Comparison of ENCODE assay signal across 25 cellular contexts in genomic region chr14:76434220-76434619, GRCh38. TPM values are rescaled to one million over a fixed set of nuclear protein-coding genes. Genes with fewer than 3 reads are reported as not detected.
A peak's percentile ranks its signal among the peaks of the same experiment; 100 is the strongest.
DNase-seq lines count a peak whose midpoint lies in the region; FAIRE-seq and TF ChIP-seq lines count a peak whose summit lies in the region.
"Had no signal": no experiment of that assay in that cellular context is flagged by ENCODE, and none has a peak within 500 bp of the region (broad histone marks: within the 10 kb centered on the region; RNA-seq: fewer than 3 reads in every experiment).

No MANE protein-coding gene starts in this region.

- no peaks in the 10 kb centered on the region for H3K9me3 ChIP-seq in BLaER1 treated with 17β-estradiol and CSF1 and Interleukin-3, amounts not matched to agents 10 nM and 100 nM (replicated peaks in 1 of 11)
- no peaks in the 10 kb centered on the region for H3K9me3 ChIP-seq in Karpas-422 (ENCODE audit: low read length)
- no peaks in the 10 kb centered on the region for H3K9me3 ChIP-seq in NT2/D1 (ENCODE audit: insufficient read depth, low read length)
- no peaks in the 10 kb centered on the region for H3K9me3 ChIP-seq in neuronal stem cell (replicated peaks in 1 of 2; ENCODE audit: control insufficient read depth in 2 of 2, insufficient read depth in 1 of 2, low read depth in 1 of 2, low read length in 2 of 2)
- no peaks in the 10 kb centered on the region for H3K9me3 ChIP-seq in right atrium auricular region
- H3K9me3 ChIP-seq: BE2C, Caco-2 had no signal

- H3K4me2 ChIP-seq in BLaER1 treated with 17β-estradiol and CSF1 and Interleukin-3, amounts not matched to agents 10 nM and 100 nM, result peak overlapping the region in 10 of 11 experiments; percentile 25 to 88 (median 66); a peak in 20 of 22 replicates
- H3K4me2 ChIP-seq in Karpas-422 (ENCODE audit: low read depth, low read length, poor library complexity, severe bottlenecking) (peak overlapping the region; percentile 31), neuronal stem cell (ENCODE audit: insufficient read depth, low read length, poor library complexity, severe bottlenecking) (no peak overlapping the region)
- H3K4me2 ChIP-seq: GM23338 had no signal

- no peak overlapping the region for H2BK5ac ChIP-seq in neuronal stem cell (ENCODE audit: low read length)

- no peaks in the 10 kb centered on the region for H3K36me3 ChIP-seq in BLaER1 treated with 17β-estradiol and CSF1 and Interleukin-3, amounts not matched to agents 10 nM and 100 nM
- H3K36me3 ChIP-seq in Karpas-422 (ENCODE audit: insufficient read depth, low read length), result no peaks in the 10 kb centered on the region
- no peaks in the 10 kb centered on the region for H3K36me3 ChIP-seq in NT2/D1 (ENCODE audit: insufficient read depth, insufficient read length, low read length)
- no peaks in the 10 kb centered on the region for H3K36me3 ChIP-seq in neuronal stem cell (replicated peaks in 1 of 2; ENCODE audit: control insufficient read depth in 2 of 2, insufficient read depth in 2 of 2, low read length in 2 of 2)
- no peaks in the 10 kb centered on the region for H3K36me3 ChIP-seq in right atrium auricular region
- H3K36me3 ChIP-seq: BE2C had no signal

- H4K91ac ChIP-seq in neuronal stem cell (ENCODE audit: low read depth, low read length, poor library complexity), result no peak overlapping the region

- DNase-seq in Karpas-422, result no peak
- no peak for DNase-seq in NT2/D1 (ENCODE audit: low read depth, low spot score)
- DNase-seq in neuronal stem cell (ENCODE audit: low spot score), result no peak
- DNase-seq in epidermal melanocyte (ENCODE audit: insufficient read length, low spot score), result no peak
- DNase-seq in D721Med (ENCODE audit: insufficient read length, low spot score), result no peak
- DNase-seq in right atrium auricular region (ENCODE audit: low spot score), result no peak
- no peak for DNase-seq in activated gamma-delta T cell (lab: John Stamatoyannopoulos, UW)
- DNase-seq: BE2C; Caco-2; CD4-positive, alpha-beta memory T cell; IMR-90; NCI-H1417 treated with DMSO at 0.1 percent for 48 hours; NCI-H187; NCI-H526; OCI-M1; Right ventricle myocardium superior had no signal

- H2AK5ac ChIP-seq in neuronal stem cell (ENCODE audit: low read depth, low read length), result no peak overlapping the region

- H3K23ac ChIP-seq in neuronal stem cell (ENCODE audit: low read depth, low read length, poor library complexity), result no peak overlapping the region

- no peak overlapping the region for H3K14ac ChIP-seq in neuronal stem cell (ENCODE audit: low read length)

- no peak overlapping the region for H2BK15ac ChIP-seq in neuronal stem cell (ENCODE audit: low read length)

- no peak for TF ChIP-seq CTCF in D721Med (IDR thresholded peaks at IDR 0.05; ENCODE audit: insufficient read depth, missing control alignments)
- no peak for TF ChIP-seq CTCF in right atrium auricular region (IDR thresholded peaks at IDR 0.05)

- H3K4me3 ChIP-seq in BLaER1 treated with 17β-estradiol and CSF1 and Interleukin-3, amounts not matched to agents 10 nM and 100 nM, result no peak overlapping the region
- H3K4me3 ChIP-seq in Karpas-422 (ENCODE audit: low read length), result no peak overlapping the region
- no peak overlapping the region for H3K4me3 ChIP-seq in NT2/D1 (ENCODE audit: insufficient read length, low read depth)
- no peak overlapping the region for H3K4me3 ChIP-seq in neuronal stem cell (ENCODE audit: low read length in 2 of 2)
- H3K4me3 ChIP-seq in right atrium auricular region, result no peak overlapping the region
- H3K4me3 ChIP-seq: GM23338 had no signal

- H2BK120ac ChIP-seq in neuronal stem cell (ENCODE audit: low read depth, low read length), result no peak overlapping the region

- no peaks in the 10 kb centered on the region for H3K79me1 ChIP-seq in neuronal stem cell (ENCODE audit: low read depth, low read length)

- H3K4me1 ChIP-seq in BLaER1 treated with 17β-estradiol and CSF1 and Interleukin-3, amounts not matched to agents 10 nM and 100 nM, result peaks cover 0 to 61% (median 32%) of the 10 kb centered on the region in 10 experiments; a peak in 18 of 20 replicates
- H3K4me1 ChIP-seq in Karpas-422 (ENCODE audit: low read length) (peaks cover 13% of the 10 kb centered on the region), NT2/D1 (ENCODE audit: insufficient read depth, insufficient read length) (peaks cover 2% of the 10 kb centered on the region), neuronal stem cell (ENCODE audit: control insufficient read depth in 2 of 2, insufficient read depth in 1 of 2, low read depth in 1 of 2, low read length in 2 of 2) (peaks cover 0 to 9% of the 10 kb centered on the region in 2 donors), right atrium auricular region (no peaks in the 10 kb centered on the region)
- H3K4me1 ChIP-seq: BE2C had no signal

- no peaks in the 10 kb centered on the region for H3K9me2 ChIP-seq in Karpas-422 (replicated peaks; ENCODE audit: insufficient read depth, low read length)

- no peaks in the 10 kb centered on the region; a peak in 1 of 22 replicates for H4K20me1 ChIP-seq in BLaER1 treated with 17β-estradiol and CSF1 and Interleukin-3, amounts not matched to agents 10 nM and 100 nM
- H4K20me1 ChIP-seq in Karpas-422 (ENCODE audit: insufficient read depth, low read depth, low read length), result no peaks in the 10 kb centered on the region; the same call in 1 of the 2 replicates

- no peaks in the 10 kb centered on the region for H3K79me2 ChIP-seq in Karpas-422 (ENCODE audit: low read length)

- H3K27me3 ChIP-seq in BLaER1 treated with 17β-estradiol and CSF1 and Interleukin-3, amounts not matched to agents 10 nM and 100 nM, result no peaks in the 10 kb centered on the region
- no peaks in the 10 kb centered on the region for H3K27me3 ChIP-seq in Karpas-422 (ENCODE audit: low read length)
- H3K27me3 ChIP-seq in NT2/D1 (ENCODE audit: insufficient read depth, insufficient read length), result no peaks in the 10 kb centered on the region
- H3K27me3 ChIP-seq in neuronal stem cell (ENCODE audit: control insufficient read depth in 3 of 3, insufficient read depth in 3 of 3, low read depth in 1 of 3, low read length in 3 of 3), result peaks cover 0 to 9% (median 0%) of the 10 kb centered on the region in 3 experiments
- H3K27me3 ChIP-seq in right atrium auricular region, result no peaks in the 10 kb centered on the region
- H3K27me3 ChIP-seq: BE2C had no signal

- no peak overlapping the region for H2BK12ac ChIP-seq in neuronal stem cell (ENCODE audit: low read length)

- peak overlapping the region in 4 of 11 experiments; percentile 29 to 60 (median 44); a peak in 8 of 22 replicates for H3K9ac ChIP-seq in BLaER1 treated with 17β-estradiol and CSF1 and Interleukin-3, amounts not matched to agents 10 nM and 100 nM
- H3K9ac ChIP-seq in Karpas-422 (ENCODE audit: low read length), result no peak overlapping the region
- peak overlapping the region; percentile 21 for H3K9ac ChIP-seq in NT2/D1 (ENCODE audit: insufficient read length, low read depth)
- no peak overlapping the region for H3K9ac ChIP-seq in neuronal stem cell (ENCODE audit: low read depth, low read length, poor library complexity)

- H4K8ac ChIP-seq in neuronal stem cell (ENCODE audit: low read depth, low read length), result no peak overlapping the region

- peak overlapping the region; percentile 78 for H3K18ac ChIP-seq in neuronal stem cell (ENCODE audit: low read length)

- no peak overlapping the region for H2AFZ ChIP-seq in Karpas-422 (ENCODE audit: low read length)
- no peak overlapping the region for H2AFZ ChIP-seq in neuronal stem cell (ENCODE audit: low read length)
- H2AFZ ChIP-seq: GM23338 had no signal

- H3K27ac ChIP-seq in BLaER1 treated with 17β-estradiol and CSF1 and Interleukin-3, amounts not matched to agents 10 nM and 100 nM, result peak overlapping the region in 3 of 11 experiments; percentile 48 to 63 (median 59); a peak in 6 of 22 replicates
- H3K27ac ChIP-seq in Karpas-422 (ENCODE audit: low read length), result no peak overlapping the region
- no peak overlapping the region for H3K27ac ChIP-seq in neuronal stem cell (replicated peaks; ENCODE audit: low read length)
- H3K27ac ChIP-seq in right atrium auricular region, result no peak overlapping the region

- FAIRE-seq in D721Med (lab: Jason Lieb, UNC), result no peak
- FAIRE-seq: A204.1, G401.6, GM12892 had no signal

- no CpG with 5 or more reads among the region's 9 CpGs for WGBS in neuronal stem cell (ENCODE audit: extremely low coverage in 2 of 2, insufficient read length in 2 of 2, insufficient replicate concordance in 1 of 2), 2 donors

- H3K4ac ChIP-seq in neuronal stem cell (ENCODE audit: low read length), result no peak overlapping the region

RNA-seq across cellular contexts. Expression of gene ESRRB, which starts 58.3 kb away (rescaled TPM):
- 0.25 TPM in 1 of 2 replicates, not detected in the other for total RNA-seq in Karpas-422 (2014; rRNA removed; shearing (Covaris generic); ENCODE audit: low replicate concordance)
- polyA plus RNA-seq in neuronal stem cell (2013, experiment 1 of 2), result 0.67 TPM
- 0.68 TPM for polyA plus RNA-seq in neuronal stem cell (2013, experiment 2 of 2)
- 10 to 100 TPM; 10.0 to 14.8 TPM for total RNA-seq in right atrium auricular region
- total RNA-seq: Caco-2, Daoy, HT1080, IMR-90, M059J, SK-MEL-5 had no signal
- polyA plus RNA-seq: CD4-positive, alpha-beta memory T cell; IMR-90 had no signal
